ENCODE assay signal across 19 cellular contexts in the genomic region with DNA sequence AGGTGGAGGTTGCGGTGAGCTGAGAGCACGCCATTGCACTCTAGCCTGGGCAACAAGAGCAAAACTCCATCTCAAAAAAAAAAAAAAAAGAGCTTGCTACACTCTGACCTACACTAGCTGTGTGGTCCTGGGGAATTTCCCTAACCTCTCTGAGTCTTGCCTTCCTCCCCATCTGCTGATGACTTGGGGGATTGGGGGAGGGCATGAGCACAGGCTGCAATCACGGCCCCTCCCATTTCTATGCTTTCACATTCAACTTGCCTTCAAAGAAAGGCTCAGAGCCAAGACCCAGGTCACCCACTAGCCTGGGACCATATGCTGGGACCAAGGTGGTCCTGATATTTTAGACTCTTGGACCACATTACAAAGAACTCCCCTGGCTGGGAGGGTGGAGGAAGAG. TPM values are rescaled to one million over a fixed set of nuclear protein-coding genes. Genes with fewer than 3 reads are reported as not detected.
DNase-seq lines count a peak whose midpoint lies in the region; ATAC-seq, FAIRE-seq and TF ChIP-seq lines count a peak whose summit lies in the region.
"Had no signal": no experiment of that assay in that cellular context is flagged by ENCODE, and none has a peak within 500 bp of the region (broad histone marks: within the 10 kb centered on the region; RNA-seq: fewer than 3 reads in every experiment).

No MANE protein-coding gene starts in this region.

- FAIRE-seq in urothelium cell line (lab: Jason Lieb, UNC): no peak
- FAIRE-seq: HTR-8/SVneo had no signal

- no peak for DNase-seq in activated naive CD4-positive, alpha-beta T cell treated with anti-CD3 and anti-CD28 coated beads, Interleukin-2, amount 50 U/mL, for 72 hours (ENCODE audit: low spot score in 2 of 2)
- DNase-seq in activated naive CD4-positive, alpha-beta T cell (lab: John Stamatoyannopoulos, UW): no peak
- peak; percentile 5 for DNase-seq in amniotic epithelial cell (ENCODE audit: low read depth)
- DNase-seq in stimulated activated naive CD8-positive, alpha-beta T cell treated with anti-CD3 and anti-CD28 coated beads, Interleukin-15, Interleukin-2, amounts not matched to agents 100 U/mL and 50 U/mL, for 24 hours: peak; percentile 21
- no peak for DNase-seq in urothelium cell line (ENCODE audit: low spot score)
- DNase-seq in T1000 (lab: John Stamatoyannopoulos, UW): no peak
- no peak for DNase-seq in SKM-1 treated with dmso at 0.1 percent for 144 hours (lab: John Stamatoyannopoulos, UW; ENCODE audit: unreplicated experiment)
- DNase-seq: activated CD8-positive, alpha-beta memory T cell treated with anti-CD3 and anti-CD28 coated beads, Interleukin-2, amount 50 U/mL, for 48 hours; amygdala; GDM1; NCI-H1694; NCI-H510A treated with DMSO at 0.1 percent for 48 hours; PC-9; SK-N-SH had no signal

- H4K20me1 ChIP-seq in OCI-LY3 (ENCODE audit: insufficient read depth, low read length): no peaks in the 10 kb centered on the region

- no peaks in the 10 kb centered on the region for H3K36me3 Mint-ChIP-seq in activated naive CD4-positive, alpha-beta T cell treated with anti-CD3 and anti-CD28 coated beads, Interleukin-2, amount 50 U/mL, for 72 hours

- peak; percentile 81 to 84 for ATAC-seq in activated naive CD4-positive, alpha-beta T cell treated with anti-CD3 and anti-CD28 coated beads, Interleukin-2, amount 50 U/mL, for 72 hours
- ATAC-seq in stimulated activated naive CD8-positive, alpha-beta T cell treated with anti-CD3 and anti-CD28 coated beads, Interleukin-15, Interleukin-2, amounts not matched to agents 100 U/mL and 50 U/mL, for 24 hours: peak; percentile 91
- ATAC-seq: HCT116 had no signal

- H3K4me1 ChIP-seq in OCI-LY3 (ENCODE audit: low read length): peaks cover 10% of the 10 kb centered on the region; the same call in 1 of the 2 replicates
- H3K4me1 ChIP-seq: right atrium auricular region had no signal

- no peak for TF ChIP-seq CTCF in OCI-LY3 (IDR thresholded peaks at IDR 0.05; ENCODE audit: low read depth, low read length)

- no peak overlapping the region for H2AFZ ChIP-seq in OCI-LY3 (ENCODE audit: low read depth, low read length)
- H2AFZ ChIP-seq: PC-9 had no signal

- no peak overlapping the region for H3K4me2 ChIP-seq in OCI-LY3 (ENCODE audit: low read length)
- H3K4me2 ChIP-seq: PC-9, SK-N-SH had no signal

- H3K27me3 ChIP-seq in OCI-LY3 (ENCODE audit: low read depth, low read length): no peaks in the 10 kb centered on the region
- H3K27me3 ChIP-seq: neutrophil, right atrium auricular region had no signal

- no peak overlapping the region for H3K4me3 ChIP-seq in OCI-LY3 (ENCODE audit: low read length)
- H3K4me3 ChIP-seq: PC-9, right atrium auricular region had no signal

- no peaks in the 10 kb centered on the region for H3K9me3 ChIP-seq in OCI-LY3 (ENCODE audit: insufficient read depth, low read length)
- H3K9me3 ChIP-seq: neutrophil, right atrium auricular region, SK-N-SH had no signal

- H3K27ac ChIP-seq in OCI-LY3 (ENCODE audit: low read length): 0 out of 2 replicates have a peak overlapping the region, but pooled peaks have one; percentile 3
- H3K27ac ChIP-seq: neutrophil, PC-9, right atrium auricular region had no signal

- H3K79me2 ChIP-seq in OCI-LY3 (ENCODE audit: low read length): no peaks in the 10 kb centered on the region

- H3K27ac Mint-ChIP-seq in activated naive CD4-positive, alpha-beta T cell treated with anti-CD3 and anti-CD28 coated beads, Interleukin-2, amount 50 U/mL, for 72 hours: peak overlapping the region; percentile 36 to 72

- peaks cover 50% of the 10 kb centered on the region for H3K36me3 ChIP-seq in OCI-LY3 (replicated peaks; ENCODE audit: low read depth, low read length)

- no peak overlapping the region for H3K9ac ChIP-seq in OCI-LY3 (ENCODE audit: low read length)
- H3K9ac ChIP-seq: SK-N-SH had no signal

- H3K9me3 Mint-ChIP-seq in activated naive CD4-positive, alpha-beta T cell treated with anti-CD3 and anti-CD28 coated beads, Interleukin-2, amount 50 U/mL, for 72 hours: no peaks in the 10 kb centered on the region

RNA-seq across cellular contexts. Expression of a gene that starts 39.8 kb away (rescaled TPM):
- 10 to 100 TPM in 1 of 2 donors, 1 to 10 TPM in 1; 1.9 to 15.8 TPM for total RNA-seq in activated naive CD4-positive, alpha-beta T cell treated with anti-CD3 and anti-CD28 coated beads, Interleukin-2, amount 50 U/mL, for 72 hours

RNA-seq across cellular contexts. Expression of a gene that starts 40.7 kb away (rescaled TPM):
- 10 to 100 TPM; 19.4 to 48.7 TPM for total RNA-seq in activated naive CD4-positive, alpha-beta T cell treated with anti-CD3 and anti-CD28 coated beads, Interleukin-2, amount 50 U/mL, for 72 hours

RNA-seq across cellular contexts. Expression of a gene that starts 56.0 kb away (rescaled TPM):
- total RNA-seq in activated naive CD4-positive, alpha-beta T cell treated with anti-CD3 and anti-CD28 coated beads, Interleukin-2, amount 50 U/mL, for 72 hours: 100 to 1,000 TPM; 137 to 142 TPM

Comparison
In these comparisons a context has a peak if more than half of its experiments do, and no peak if none do; other contexts are left out.
1. DNase-seq: peak in amniotic epithelial cell (single experiment) and stimulated activated naive CD8-positive, alpha-beta T cell treated with anti-CD3 and anti-CD28 coated beads, Interleukin-15, Interleukin-2, amounts not matched to agents 100 U/mL and 50 U/mL, for 24 hours (single experiment); none in activated naive CD4-positive, alpha-beta T cell treated with anti-CD3 and anti-CD28 coated beads, Interleukin-2, amount 50 U/mL, for 72 hours (0 of 2), activated naive CD4-positive, alpha-beta T cell (0 of 4), urothelium cell line (single experiment), T1000 (single experiment) and SKM-1 treated with dmso at 0.1 percent for 144 hours (single experiment).